ENCODE assay signal across 2 cellular contexts in the genomic region with DNA sequence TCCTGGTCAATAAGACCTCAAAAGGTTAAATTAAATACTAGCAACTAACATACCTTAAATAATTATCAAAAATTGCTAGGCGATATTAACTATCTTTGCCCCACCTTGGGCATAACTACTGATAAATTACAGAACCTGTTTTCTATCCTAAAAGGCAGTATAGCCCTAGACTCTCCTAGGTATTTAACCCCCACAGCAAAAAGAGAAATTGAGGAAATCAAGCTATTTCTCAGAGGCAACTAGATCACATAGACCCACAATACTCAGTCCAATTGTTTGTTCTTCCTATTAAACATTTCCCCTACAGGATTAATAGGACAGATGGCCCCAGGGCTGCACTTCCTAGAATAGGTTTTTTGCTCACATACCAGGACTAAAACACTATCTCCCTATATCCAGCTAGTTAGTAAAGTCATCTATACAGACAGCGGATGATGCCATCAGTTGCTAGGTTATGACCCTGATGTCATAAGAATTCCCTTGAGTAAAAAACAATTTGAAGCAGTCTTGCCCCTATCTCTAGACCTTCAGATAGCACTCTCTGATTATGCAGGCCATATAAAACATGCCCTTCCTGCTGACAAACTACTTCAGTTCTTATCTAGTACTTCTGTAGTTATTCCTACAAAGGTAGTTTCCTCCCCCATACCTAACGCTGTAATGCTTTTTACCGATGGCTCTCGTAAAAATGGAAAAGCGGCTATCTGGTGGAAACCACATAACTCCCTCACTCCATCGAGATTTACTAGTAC.
TF ChIP-seq lines count a peak whose summit lies in the region.

No MANE protein-coding gene starts in this region.

TF ChIP-seq in HEK293, 187 proteins besides CTCF, POLR2A, EP300 and RAD21 (continued from another document):
- TF ChIP-seq, protein P1, sequence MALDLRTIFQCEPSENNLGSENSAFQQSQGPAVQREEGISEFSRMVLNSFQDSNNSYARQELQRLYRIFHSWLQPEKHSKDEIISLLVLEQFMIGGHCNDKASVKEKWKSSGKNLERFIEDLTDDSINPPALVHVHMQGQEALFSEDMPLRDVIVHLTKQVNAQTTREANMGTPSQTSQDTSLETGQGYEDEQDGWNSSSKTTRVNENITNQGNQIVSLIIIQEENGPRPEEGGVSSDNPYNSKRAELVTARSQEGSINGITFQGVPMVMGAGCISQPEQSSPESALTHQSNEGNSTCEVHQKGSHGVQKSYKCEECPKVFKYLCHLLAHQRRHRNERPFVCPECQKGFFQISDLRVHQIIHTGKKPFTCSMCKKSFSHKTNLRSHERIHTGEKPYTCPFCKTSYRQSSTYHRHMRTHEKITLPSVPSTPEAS (tag by site-specific recombination; IDR thresholded peaks at IDR 0.05): no peak
- TF ChIP-seq KLF1 (tag by site-specific recombination; IDR thresholded peaks at IDR 0.05) (no peak), ZBTB21 (tag by site-specific recombination; IDR thresholded peaks at IDR 0.05) (no peak), ZNF501 (tag by site-specific recombination; IDR thresholded peaks at IDR 0.05) (no peak), TRIM28 (IDR thresholded peaks at IDR 0.05; ENCODE audit: borderline replicate concordance, low read length) (no peak)

TF ChIP-seq in K562, 482 proteins besides CTCF, POLR2A, EP300 and RAD21 (continued from another document and continues in another):
- TF ChIP-seq, protein P2, sequence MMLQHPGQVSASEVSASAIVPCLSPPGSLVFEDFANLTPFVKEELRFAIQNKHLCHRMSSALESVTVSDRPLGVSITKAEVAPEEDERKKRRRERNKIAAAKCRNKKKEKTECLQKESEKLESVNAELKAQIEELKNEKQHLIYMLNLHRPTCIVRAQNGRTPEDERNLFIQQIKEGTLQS (IDR thresholded peaks at IDR 0.05): peak; percentile 49; the same call in 1 of the 2 replicates
- TF ChIP-seq, protein P2 (CRISPR knock-in tag; conservative IDR thresholded peaks at IDR 0.05): no peak
- TF ChIP-seq L3MBTL2 (IDR thresholded peaks at IDR 0.05): no peak
- TF ChIP-seq BCOR (IDR thresholded peaks at IDR 0.05): no peak
- TF ChIP-seq CREM (IDR thresholded peaks at IDR 0.05; ENCODE audit: low read depth): peak; percentile 44; the same call in 1 of the 2 replicates
- no peak for TF ChIP-seq ZNF354B (CRISPR knock-in tag; IDR thresholded peaks at IDR 0.05)
- 0 out of 4 replicates have a peak, but pooled peaks of 1 of the 2 experiments have one; percentile 60 for TF ChIP-seq TBL1XR1 (IDR thresholded peaks at IDR 0.05; ENCODE audit: low read length in 2 of 2)
- TF ChIP-seq, protein P3, sequence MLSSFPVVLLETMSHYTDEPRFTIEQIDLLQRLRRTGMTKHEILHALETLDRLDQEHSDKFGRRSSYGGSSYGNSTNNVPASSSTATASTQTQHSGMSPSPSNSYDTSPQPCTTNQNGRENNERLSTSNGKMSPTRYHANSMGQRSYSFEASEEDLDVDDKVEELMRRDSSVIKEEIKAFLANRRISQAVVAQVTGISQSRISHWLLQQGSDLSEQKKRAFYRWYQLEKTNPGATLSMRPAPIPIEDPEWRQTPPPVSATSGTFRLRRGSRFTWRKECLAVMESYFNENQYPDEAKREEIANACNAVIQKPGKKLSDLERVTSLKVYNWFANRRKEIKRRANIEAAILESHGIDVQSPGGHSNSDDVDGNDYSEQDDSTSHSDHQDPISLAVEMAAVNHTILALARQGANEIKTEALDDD (IDR thresholded peaks at IDR 0.05): peak; percentile 99
- TF ChIP-seq, protein P4, sequence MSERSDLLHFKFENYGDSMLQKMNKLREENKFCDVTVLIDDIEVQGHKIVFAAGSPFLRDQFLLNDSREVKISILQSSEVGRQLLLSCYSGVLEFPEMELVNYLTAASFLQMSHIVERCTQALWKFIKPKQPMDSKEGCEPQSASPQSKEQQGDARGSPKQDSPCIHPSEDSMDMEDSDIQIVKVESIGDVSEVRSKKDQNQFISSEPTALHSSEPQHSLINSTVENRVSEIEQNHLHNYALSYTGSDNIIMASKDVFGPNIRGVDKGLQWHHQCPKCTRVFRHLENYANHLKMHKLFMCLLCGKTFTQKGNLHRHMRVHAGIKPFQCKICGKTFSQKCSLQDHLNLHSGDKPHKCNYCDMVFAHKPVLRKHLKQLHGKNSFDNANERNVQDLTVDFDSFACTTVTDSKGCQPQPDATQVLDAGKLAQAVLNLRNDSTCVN (CRISPR knock-in tag; IDR thresholded peaks at IDR 0.05): no peak
- TF ChIP-seq POLR2H (tag; IDR thresholded peaks at IDR 0.05; ENCODE audit: low read depth): no peak
- peak in 1 of 2 experiments; percentile 30 for TF ChIP-seq NCOA2 (IDR thresholded peaks at IDR 0.05; ENCODE audit: partially characterized antibody in 2 of 2)
- no peak; the same call in 1 of the 2 replicates for TF ChIP-seq JUND (IDR thresholded peaks at IDR 0.05; ENCODE audit: borderline replicate concordance, low read depth, low read length)
- peak; percentile 10; the same call in 1 of the 3 replicates for TF ChIP-seq JUND (tag; IDR thresholded peaks at IDR 0.05; ENCODE audit: borderline replicate concordance, low read depth, low read length)
- TF ChIP-seq ZSCAN32 (CRISPR knock-in tag; IDR thresholded peaks at IDR 0.05): no peak
- peak; percentile 41; the same call in 1 of the 2 replicates for TF ChIP-seq ESRRA (IDR thresholded peaks at IDR 0.05; ENCODE audit: borderline replicate concordance, low read depth)
- 0 out of 2 replicates have a peak, but pooled peaks have one; percentile 27 for TF ChIP-seq STAT5A (IDR thresholded peaks at IDR 0.05; ENCODE audit: borderline replicate concordance, low read length)
- TF ChIP-seq NUFIP1 (IDR thresholded peaks at IDR 0.05; ENCODE audit: partially characterized antibody): no peak
- TF ChIP-seq HDGF (IDR thresholded peaks at IDR 0.05): no peak
- no peak for TF ChIP-seq ZFP36 (IDR thresholded peaks at IDR 0.05; ENCODE audit: low read depth, low read length, partially characterized antibody)
- TF ChIP-seq, protein P5, sequence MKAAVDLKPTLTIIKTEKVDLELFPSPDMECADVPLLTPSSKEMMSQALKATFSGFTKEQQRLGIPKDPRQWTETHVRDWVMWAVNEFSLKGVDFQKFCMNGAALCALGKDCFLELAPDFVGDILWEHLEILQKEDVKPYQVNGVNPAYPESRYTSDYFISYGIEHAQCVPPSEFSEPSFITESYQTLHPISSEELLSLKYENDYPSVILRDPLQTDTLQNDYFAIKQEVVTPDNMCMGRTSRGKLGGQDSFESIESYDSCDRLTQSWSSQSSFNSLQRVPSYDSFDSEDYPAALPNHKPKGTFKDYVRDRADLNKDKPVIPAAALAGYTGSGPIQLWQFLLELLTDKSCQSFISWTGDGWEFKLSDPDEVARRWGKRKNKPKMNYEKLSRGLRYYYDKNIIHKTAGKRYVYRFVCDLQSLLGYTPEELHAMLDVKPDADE (conservative IDR thresholded peaks at IDR 0.05; ENCODE audit: control insufficient read depth, low read depth, low read length): no peak
- peak; percentile 54 for TF ChIP-seq TEAD4 (IDR thresholded peaks at IDR 0.05; ENCODE audit: low read length)
- no peak for TF ChIP-seq TEAD4 (CRISPR knock-in tag; IDR thresholded peaks at IDR 0.05; ENCODE audit: borderline replicate concordance)
- TF ChIP-seq ZNF76 (CRISPR knock-in tag; IDR thresholded peaks at IDR 0.05; ENCODE audit: borderline replicate concordance): no peak
- TF ChIP-seq CXXC5 (CRISPR knock-in tag; IDR thresholded peaks at IDR 0.05): peak; percentile 85
- TF ChIP-seq, protein P6, sequence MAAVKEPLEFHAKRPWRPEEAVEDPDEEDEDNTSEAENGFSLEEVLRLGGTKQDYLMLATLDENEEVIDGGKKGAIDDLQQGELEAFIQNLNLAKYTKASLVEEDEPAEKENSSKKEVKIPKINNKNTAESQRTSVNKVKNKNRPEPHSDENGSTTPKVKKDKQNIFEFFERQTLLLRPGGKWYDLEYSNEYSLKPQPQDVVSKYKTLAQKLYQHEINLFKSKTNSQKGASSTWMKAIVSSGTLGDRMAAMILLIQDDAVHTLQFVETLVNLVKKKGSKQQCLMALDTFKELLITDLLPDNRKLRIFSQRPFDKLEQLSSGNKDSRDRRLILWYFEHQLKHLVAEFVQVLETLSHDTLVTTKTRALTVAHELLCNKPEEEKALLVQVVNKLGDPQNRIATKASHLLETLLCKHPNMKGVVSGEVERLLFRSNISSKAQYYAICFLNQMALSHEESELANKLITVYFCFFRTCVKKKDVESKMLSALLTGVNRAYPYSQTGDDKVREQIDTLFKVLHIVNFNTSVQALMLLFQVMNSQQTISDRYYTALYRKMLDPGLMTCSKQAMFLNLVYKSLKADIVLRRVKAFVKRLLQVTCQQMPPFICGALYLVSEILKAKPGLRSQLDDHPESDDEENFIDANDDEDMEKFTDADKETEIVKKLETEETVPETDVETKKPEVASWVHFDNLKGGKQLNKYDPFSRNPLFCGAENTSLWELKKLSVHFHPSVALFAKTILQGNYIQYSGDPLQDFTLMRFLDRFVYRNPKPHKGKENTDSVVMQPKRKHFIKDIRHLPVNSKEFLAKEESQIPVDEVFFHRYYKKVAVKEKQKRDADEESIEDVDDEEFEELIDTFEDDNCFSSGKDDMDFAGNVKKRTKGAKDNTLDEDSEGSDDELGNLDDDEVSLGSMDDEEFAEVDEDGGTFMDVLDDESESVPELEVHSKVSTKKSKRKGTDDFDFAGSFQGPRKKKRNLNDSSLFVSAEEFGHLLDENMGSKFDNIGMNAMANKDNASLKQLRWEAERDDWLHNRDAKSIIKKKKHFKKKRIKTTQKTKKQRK (IDR thresholded peaks at IDR 0.05; ENCODE audit: borderline replicate concordance, low read depth, low read length): no peak
- no peak for TF ChIP-seq ZNF77 (CRISPR knock-in tag; IDR thresholded peaks at IDR 0.05)
- TF ChIP-seq, protein P7, sequence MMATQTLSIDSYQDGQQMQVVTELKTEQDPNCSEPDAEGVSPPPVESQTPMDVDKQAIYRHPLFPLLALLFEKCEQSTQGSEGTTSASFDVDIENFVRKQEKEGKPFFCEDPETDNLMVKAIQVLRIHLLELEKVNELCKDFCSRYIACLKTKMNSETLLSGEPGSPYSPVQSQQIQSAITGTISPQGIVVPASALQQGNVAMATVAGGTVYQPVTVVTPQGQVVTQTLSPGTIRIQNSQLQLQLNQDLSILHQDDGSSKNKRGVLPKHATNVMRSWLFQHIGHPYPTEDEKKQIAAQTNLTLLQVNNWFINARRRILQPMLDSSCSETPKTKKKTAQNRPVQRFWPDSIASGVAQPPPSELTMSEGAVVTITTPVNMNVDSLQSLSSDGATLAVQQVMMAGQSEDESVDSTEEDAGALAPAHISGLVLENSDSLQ (IDR thresholded peaks at IDR 0.05): peak; percentile 13; the same call in 1 of the 2 replicates
- peak; percentile 63 for TF ChIP-seq MEIS2 (IDR thresholded peaks at IDR 0.05; ENCODE audit: partially characterized antibody)
- TF ChIP-seq ZNF274 (IDR thresholded peaks at IDR 0.05; ENCODE audit: borderline replicate concordance, low read depth, low read length): no peak
- no peak for TF ChIP-seq ZNF347 (CRISPR knock-in tag; IDR thresholded peaks at IDR 0.05; ENCODE audit: low read depth)
- no peak for TF ChIP-seq ZNF668 (CRISPR knock-in tag; IDR thresholded peaks at IDR 0.05)
- no peak for TF ChIP-seq ZNF263 (CRISPR knock-in tag; IDR thresholded peaks at IDR 0.05; ENCODE audit: borderline replicate concordance)
- TF ChIP-seq, protein P8, sequence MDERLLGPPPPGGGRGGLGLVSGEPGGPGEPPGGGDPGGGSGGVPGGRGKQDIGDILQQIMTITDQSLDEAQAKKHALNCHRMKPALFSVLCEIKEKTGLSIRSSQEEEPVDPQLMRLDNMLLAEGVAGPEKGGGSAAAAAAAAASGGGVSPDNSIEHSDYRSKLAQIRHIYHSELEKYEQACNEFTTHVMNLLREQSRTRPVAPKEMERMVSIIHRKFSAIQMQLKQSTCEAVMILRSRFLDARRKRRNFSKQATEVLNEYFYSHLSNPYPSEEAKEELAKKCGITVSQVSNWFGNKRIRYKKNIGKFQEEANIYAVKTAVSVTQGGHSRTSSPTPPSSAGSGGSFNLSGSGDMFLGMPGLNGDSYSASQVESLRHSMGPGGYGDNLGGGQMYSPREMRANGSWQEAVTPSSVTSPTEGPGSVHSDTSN (CRISPR knock-in tag; IDR thresholded peaks at IDR 0.05; ENCODE audit: low read depth): no peak
- TF ChIP-seq, protein P8 (tag; conservative IDR thresholded peaks at IDR 0.05; ENCODE audit: low read depth): peak; percentile 47
- peak; percentile 90 for TF ChIP-seq HDAC2 (IDR thresholded peaks at IDR 0.05)
- TF ChIP-seq, protein P9, sequence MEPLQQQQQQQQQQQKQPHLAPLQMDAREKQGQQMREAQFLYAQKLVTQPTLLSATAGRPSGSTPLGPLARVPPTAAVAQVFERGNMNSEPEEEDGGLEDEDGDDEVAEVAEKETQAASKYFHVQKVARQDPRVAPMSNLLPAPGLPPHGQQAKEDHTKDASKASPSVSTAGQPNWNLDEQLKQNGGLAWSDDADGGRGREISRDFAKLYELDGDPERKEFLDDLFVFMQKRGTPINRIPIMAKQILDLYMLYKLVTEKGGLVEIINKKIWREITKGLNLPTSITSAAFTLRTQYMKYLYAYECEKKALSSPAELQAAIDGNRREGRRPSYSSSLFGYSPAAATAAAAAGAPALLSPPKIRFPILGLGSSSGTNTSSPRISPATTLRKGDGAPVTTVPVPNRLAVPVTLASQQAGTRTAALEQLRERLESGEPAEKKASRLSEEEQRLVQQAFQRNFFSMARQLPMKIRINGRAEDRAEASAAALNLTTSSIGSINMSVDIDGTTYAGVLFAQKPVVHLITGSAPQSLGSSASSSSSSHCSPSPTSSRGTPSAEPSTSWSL (CRISPR knock-in tag; IDR thresholded peaks at IDR 0.05; ENCODE audit: borderline replicate concordance): no peak
- peak; percentile 60; the same call in 1 of the 2 replicates for TF ChIP-seq CTBP1 (IDR thresholded peaks at IDR 0.05; ENCODE audit: borderline replicate concordance)
- TF ChIP-seq, protein P10, sequence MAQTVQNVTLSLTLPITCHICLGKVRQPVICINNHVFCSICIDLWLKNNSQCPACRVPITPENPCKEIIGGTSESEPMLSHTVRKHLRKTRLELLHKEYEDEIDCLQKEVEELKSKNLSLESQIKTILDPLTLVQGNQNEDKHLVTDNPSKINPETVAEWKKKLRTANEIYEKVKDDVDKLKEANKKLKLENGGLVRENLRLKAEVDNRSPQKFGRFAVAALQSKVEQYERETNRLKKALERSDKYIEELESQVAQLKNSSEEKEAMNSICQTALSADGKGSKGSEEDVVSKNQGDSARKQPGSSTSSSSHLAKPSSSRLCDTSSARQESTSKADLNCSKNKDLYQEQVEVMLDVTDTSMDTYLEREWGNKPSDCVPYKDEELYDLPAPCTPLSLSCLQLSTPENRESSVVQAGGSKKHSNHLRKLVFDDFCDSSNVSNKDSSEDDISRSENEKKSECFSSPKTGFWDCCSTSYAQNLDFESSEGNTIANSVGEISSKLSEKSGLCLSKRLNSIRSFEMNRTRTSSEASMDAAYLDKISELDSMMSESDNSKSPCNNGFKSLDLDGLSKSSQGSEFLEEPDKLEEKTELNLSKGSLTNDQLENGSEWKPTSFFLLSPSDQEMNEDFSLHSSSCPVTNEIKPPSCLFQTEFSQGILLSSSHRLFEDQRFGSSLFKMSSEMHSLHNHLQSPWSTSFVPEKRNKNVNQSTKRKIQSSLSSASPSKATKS (CRISPR knock-in tag; IDR thresholded peaks at IDR 0.05): no peak
